2 cellular contexts compared by ENCODE assay signal in genomic region chr14:67719385-67719784, GRCh38. TPM values are rescaled to one million over a fixed set of nuclear protein-coding genes. Genes with fewer than 3 reads are reported as not detected.
"Had no signal": no experiment of that assay in that cellular context is flagged by ENCODE, and none has a peak within 500 bp of the region (broad histone marks: within the 10 kb centered on the region; RNA-seq: fewer than 3 reads in every experiment).

No MANE protein-coding gene starts in this region.

RNA-seq across cellular contexts. Expression of gene RDH12, which starts 17.7 kb away (rescaled TPM):
- total RNA-seq: GM23248, HFFc6 had no signal
- polyA plus RNA-seq: GM23248 had no signal
